Comparison of ENCODE assay signal across 13 cellular contexts in genomic region chr17:44247346-44248219, GRCh38. TPM values are rescaled to one million over a fixed set of nuclear protein-coding genes. Genes with fewer than 3 reads are reported as not detected.
DNase-seq lines count a peak whose midpoint lies in the region; ATAC-seq and TF ChIP-seq lines count a peak whose summit lies in the region.
"Had no signal": no experiment of that assay in that cellular context is flagged by ENCODE, and none has a peak within 500 bp of the region (broad histone marks: within the 10 kb centered on the region; RNA-seq: fewer than 3 reads in every experiment).

No MANE protein-coding gene starts in this region.

- no peak overlapping the region for H3K4ac ChIP-seq in trophoblast cell (ENCODE audit: low read depth, low read length)

- intact Hi-C loops in right cardiac atrium (cut with DNase I) (no loop called here), sciatic nerve (cut with DNase I) (no loop called here)

- no peak overlapping the region for H3K4me3 ChIP-seq in H7 (ENCODE audit: insufficient read depth, low read depth, low read length)
- no peak overlapping the region for H3K4me3 ChIP-seq in WERI-Rb-1 (ENCODE audit: low read depth, low read length)
- H3K4me3 ChIP-seq in right cardiac atrium (ENCODE audit: low read length) = no peak overlapping the region
- H3K4me3 ChIP-seq in osteoblast (ENCODE audit: insufficient read depth, low read length) = no peak overlapping the region
- no peak overlapping the region for H3K4me3 ChIP-seq in trophoblast cell (ENCODE audit: low read depth, low read length)
- H3K4me3 ChIP-seq: esophagus squamous epithelium, suprapubic skin had no signal

- H2BK12ac ChIP-seq in trophoblast cell (ENCODE audit: low read length) = no peak overlapping the region

- no peak overlapping the region for H2BK5ac ChIP-seq in trophoblast cell (ENCODE audit: low read depth, low read length, poor library complexity)

- H3K4me1 ChIP-seq in right cardiac atrium (ENCODE audit: control insufficient read depth, insufficient read depth, low read length) (peaks cover 11% of the 10 kb centered on the region), osteoblast (ENCODE audit: insufficient read depth, low read length) (no peaks in the 10 kb centered on the region), trophoblast cell (ENCODE audit: control insufficient read depth in 1 of 2, insufficient read depth in 2 of 2, low read length in 2 of 2) (no peaks in the 10 kb centered on the region)

- no peak overlapping the region for H2BK120ac ChIP-seq in trophoblast cell (ENCODE audit: insufficient read depth, low read length, poor library complexity)

- no peak overlapping the region for H4K8ac ChIP-seq in trophoblast cell (ENCODE audit: low read depth, low read length)

- H3K36me3 ChIP-seq in H7 (replicated peaks; ENCODE audit: control insufficient read depth, insufficient read depth, low read length) = no peaks in the 10 kb centered on the region
- no peaks in the 10 kb centered on the region for H3K36me3 ChIP-seq in WERI-Rb-1
- no peaks in the 10 kb centered on the region for H3K36me3 ChIP-seq in osteoblast (ENCODE audit: insufficient read depth, low read length)
- H3K36me3 ChIP-seq in trophoblast cell (ENCODE audit: control insufficient read depth in 1 of 2, insufficient read depth in 2 of 2, low read length in 2 of 2) = no peaks in the 10 kb centered on the region
- H3K36me3 ChIP-seq: esophagus squamous epithelium, suprapubic skin had no signal

- no peak overlapping the region for H3K9ac ChIP-seq in trophoblast cell (ENCODE audit: low read length)

- no peak for TF ChIP-seq CTCF in WERI-Rb-1 (IDR thresholded peaks at IDR 0.05; ENCODE audit: low read depth, low read length)
- no peak for TF ChIP-seq CTCF in osteoblast (IDR thresholded peaks at IDR 0.05; ENCODE audit: extremely low read depth, low read depth, low read length)

- H3K27ac ChIP-seq in WERI-Rb-1 = peak overlapping the region; percentile 58
- no peak overlapping the region for H3K27ac ChIP-seq in right cardiac atrium (ENCODE audit: low read length)
- H3K27ac ChIP-seq in osteoblast (ENCODE audit: low read depth, low read length) = no peak overlapping the region
- H3K27ac ChIP-seq in trophoblast cell (ENCODE audit: low read depth, low read length) = no peak overlapping the region
- H3K27ac ChIP-seq: esophagus squamous epithelium, suprapubic skin had no signal

- DNase-seq in H7 (peak; percentile 47), WERI-Rb-1 (peak; percentile 82), right cardiac atrium (peak; percentile 63 to 83 (median 80)), sciatic nerve (ENCODE audit: low spot score) (no peak), osteoblast (ENCODE audit: insufficient read length, low spot score, missing footprints) (no peak), trophoblast cell (no peak), RKO (ENCODE audit: low spot score) (no peak)
- DNase-seq: esophagus squamous epithelium, NCI-H2227 treated with DMSO at 0.1 percent for 48 hours, PC-3, T-helper 9 cell had no signal

- WGBS in right cardiac atrium = 30% methylated on average over 11 of the region's 11 CpGs
- no CpG with 5 or more reads among the region's 11 CpGs for WGBS in trophoblast cell (ENCODE audit: extremely low coverage, insufficient coverage, insufficient read length)

- H3K18ac ChIP-seq in trophoblast cell (ENCODE audit: low read length) = no peak overlapping the region

- H2AFZ ChIP-seq in osteoblast (ENCODE audit: low read length) (no peak overlapping the region), trophoblast cell (ENCODE audit: insufficient read depth, low read length, poor library complexity) (no peak overlapping the region)

- ATAC-seq in right cardiac atrium (peak; percentile 80 to 88), sciatic nerve (peak; percentile 20), GM21390 (IDR thresholded peaks at IDR 0.05; ENCODE audit: unreplicated experiment) (no peak)
- ATAC-seq: PC-3 had no signal

- H3K27me3 ChIP-seq in H7 (ENCODE audit: control insufficient read depth, insufficient read depth, low read length) (no peaks in the 10 kb centered on the region), WERI-Rb-1 (ENCODE audit: insufficient read depth, low read depth, severe bottlenecking) (no peaks in the 10 kb centered on the region), right cardiac atrium (ENCODE audit: control insufficient read depth, insufficient read depth) (no peaks in the 10 kb centered on the region), osteoblast (ENCODE audit: insufficient read depth, low read length) (peaks cover 7% of the 10 kb centered on the region), trophoblast cell (ENCODE audit: insufficient read depth, low read length) (no peaks in the 10 kb centered on the region)
- H3K27me3 ChIP-seq: esophagus squamous epithelium, suprapubic skin had no signal

- no peak overlapping the region for H4K91ac ChIP-seq in trophoblast cell (ENCODE audit: low read depth, low read length)

- no peaks in the 10 kb centered on the region for H3K9me3 ChIP-seq in WERI-Rb-1 (ENCODE audit: severe bottlenecking)
- H3K9me3 ChIP-seq in right cardiac atrium (ENCODE audit: control insufficient read depth, low read length) = no peaks in the 10 kb centered on the region
- no peaks in the 10 kb centered on the region for H3K9me3 ChIP-seq in osteoblast (ENCODE audit: low read depth, low read length)
- no peaks in the 10 kb centered on the region for H3K9me3 ChIP-seq in trophoblast cell (ENCODE audit: insufficient read depth, low read depth, low read length)
- H3K9me3 ChIP-seq: esophagus squamous epithelium, suprapubic skin had no signal

- H3K4me2 ChIP-seq in osteoblast (ENCODE audit: insufficient read depth, low read length) (no peak overlapping the region), trophoblast cell (ENCODE audit: low read length) (no peak overlapping the region)

- no peaks in the 10 kb centered on the region for H4K20me1 ChIP-seq in osteoblast (ENCODE audit: insufficient read depth, low read length)

- H3K23ac ChIP-seq in trophoblast cell (ENCODE audit: low read length) = no peak overlapping the region

- H3K79me2 ChIP-seq in osteoblast (ENCODE audit: insufficient read depth, low read length) (no peaks in the 10 kb centered on the region), trophoblast cell (ENCODE audit: control insufficient read depth, insufficient read depth, low read length, poor library complexity) (no peaks in the 10 kb centered on the region)

- H2AK5ac ChIP-seq in trophoblast cell (ENCODE audit: low read length) = no peak overlapping the region

- H3K79me1 ChIP-seq in trophoblast cell (ENCODE audit: low read length) = no peaks in the 10 kb centered on the region

- H4K12ac ChIP-seq in trophoblast cell (ENCODE audit: low read depth, low read length) = no peak overlapping the region

- no peak overlapping the region for H3K14ac ChIP-seq in trophoblast cell (ENCODE audit: low read length)

RNA-seq across cellular contexts. Expression of gene SLC4A1, which starts 20.4 kb away (rescaled TPM):
- total RNA-seq in H7 (2014; rRNA removed; shearing (Covaris generic)) = 0.07 TPM in 2 replicates
- total RNA-seq in right cardiac atrium (under 1 TPM in 3 of 4 donors, not detected in 1; 0.31 to 0.72 (median 0.46) TPM), sciatic nerve (47.6 TPM), osteoblast (under 0.01 TPM in 1 of 2 replicates, not detected in the other)
- 0.16 TPM for polyA plus RNA-seq in right cardiac atrium
- polyA plus RNA-seq in trophoblast cell (2013) = 0.01 and 0.03 TPM in 2 replicates
- total RNA-seq: esophagus squamous epithelium, PC-3 had no signal

RNA-seq across cellular contexts. Expression of gene UBTF, which starts 28.1 kb away (rescaled TPM):
- total RNA-seq in H7 (2014; rRNA removed; shearing (Covaris generic)) = 63.3 and 66.2 TPM in 2 replicates
- total RNA-seq in right cardiac atrium (10 to 100 TPM; 36.7 to 63.4 (median 58.6) TPM), sciatic nerve (76.6 TPM), osteoblast (49.6 and 51.3 TPM in 2 replicates)
- 43.5 TPM for polyA plus RNA-seq in right cardiac atrium
- 57.0 and 58.2 TPM in 2 replicates for polyA plus RNA-seq in trophoblast cell (2013)

RNA-seq across cellular contexts. Expression of gene ATXN7L3, which starts 47.9 kb away (rescaled TPM):
- total RNA-seq in H7 (2014; rRNA removed; shearing (Covaris generic)) = 80.6 and 83.4 TPM in 2 replicates
- total RNA-seq in right cardiac atrium (10 to 100 TPM; 37.5 to 52.7 (median 41.2) TPM), sciatic nerve (59.8 TPM), osteoblast (34.5 and 38.4 TPM in 2 replicates)
- polyA plus RNA-seq in right cardiac atrium = 31.0 TPM
- polyA plus RNA-seq in trophoblast cell (2013) = 78.0 and 80.6 TPM in 2 replicates

Comparison
In these comparisons a context has a peak if more than half of its experiments do, and no peak if none do; other contexts are left out.
1. DNase-seq: peak in H7 (single experiment), WERI-Rb-1 (single experiment) and right cardiac atrium (3 of 3); none in sciatic nerve (single experiment), osteoblast (single experiment), trophoblast cell (0 of 2) and RKO (single experiment).
2. RNA of gene SLC4A1, which starts 20.4 kb away (total RNA-seq): 47.6 TPM in sciatic nerve (single experiment); 0.31 to 0.72 TPM in right cardiac atrium, 0.07 TPM in H7 and under 0.01 TPM in osteoblast; every median in the first group is over 10 times any median in the second.